In genomic region chr3:182716114-182716688, GRCh38 we compare ENCODE assay signal across 9 cellular contexts.
A peak's percentile ranks its signal among the peaks of the same experiment; 100 is the strongest.
DNase-seq lines count a peak whose midpoint lies in the region; ATAC-seq and TF ChIP-seq lines count a peak whose summit lies in the region.
"Had no signal": no experiment of that assay in that cellular context is flagged by ENCODE, and none has a peak within 500 bp of the region (broad histone marks: within the 10 kb centered on the region; RNA-seq: fewer than 3 reads in every experiment).

No MANE protein-coding gene starts in this region.

- H2AFZ ChIP-seq in GM23338: no peak overlapping the region
- H2AFZ ChIP-seq in PC-3 (ENCODE audit: low read length): no peak overlapping the region

- H4K20me1 ChIP-seq in GM23338 (replicated peaks; ENCODE audit: insufficient read depth) (no peaks in the 10 kb centered on the region), PC-3 (ENCODE audit: low read length) (no peaks in the 10 kb centered on the region)

- ATAC-seq in GM19328 (IDR thresholded peaks at IDR 0.05; ENCODE audit: unreplicated experiment) (peak; percentile 52), GM23338 (peak; percentile 59), HG03469 (IDR thresholded peaks at IDR 0.05; ENCODE audit: unreplicated experiment) (peak; percentile 30), PC-3 (no peak), aorta (ENCODE audit: low FRiP score) (no peak)
- no peak for ATAC-seq in naive thymus-derived CD8-positive, alpha-beta T cell

- BruUV-seq in PC-3 (replicated peaks; lab: Mats Ljungman, UMichigan): no TSS peak

- H3K79me2 ChIP-seq in GM23338 (replicated peaks; ENCODE audit: insufficient read depth) (no peaks in the 10 kb centered on the region), PC-3 (ENCODE audit: low read length) (no peaks in the 10 kb centered on the region)

- H3K27ac Mint-ChIP-seq in GM23338: peak overlapping the region; percentile 41
- peak overlapping the region in 7 of 10 donors; percentile 6 to 87 (median 32) for H3K27ac Mint-ChIP-seq in naive thymus-derived CD8-positive, alpha-beta T cell
- H3K27ac Mint-ChIP-seq: activated CD4-positive, alpha-beta memory T cell treated with anti-CD3 and anti-CD28 coated beads for 36 hours had no signal

- H3K27me3 ChIP-seq in GM23338 (ENCODE audit: insufficient read depth) (no peaks in the 10 kb centered on the region), esophagus muscularis mucosa (no peaks in the 10 kb centered on the region), PC-3 (ENCODE audit: low read length) (no peaks in the 10 kb centered on the region), aorta (ENCODE audit: control insufficient read depth in 1 of 2, insufficient read depth in 2 of 2, low read length in 1 of 2) (no peaks in the 10 kb centered on the region)

- no peaks in the 10 kb centered on the region for H3K9me3 ChIP-seq in esophagus muscularis mucosa
- no peaks in the 10 kb centered on the region for H3K9me3 ChIP-seq in PC-3 (ENCODE audit: low read length)
- H3K9me3 ChIP-seq in aorta (ENCODE audit: control insufficient read depth, low read length): no peaks in the 10 kb centered on the region

- H3K4me3 ChIP-seq in GM23338 (no peak overlapping the region), esophagus muscularis mucosa (no peak overlapping the region), PC-3 (ENCODE audit: low read length) (no peak overlapping the region), aorta (ENCODE audit: low read length in 2 of 2) (no peak overlapping the region)

- H3F3A ChIP-seq in GM23338 (replicated peaks; ENCODE audit: low read depth) (no peaks in the 10 kb centered on the region), PC-3 (ENCODE audit: low read length, unreplicated experiment) (no peaks in the 10 kb centered on the region)

- no peaks in the 10 kb centered on the region for H3K9me3 Mint-ChIP-seq in GM23338
- no peaks in the 10 kb centered on the region for H3K9me3 Mint-ChIP-seq in naive thymus-derived CD8-positive, alpha-beta T cell
- H3K9me3 Mint-ChIP-seq: activated CD4-positive, alpha-beta memory T cell treated with anti-CD3 and anti-CD28 coated beads for 36 hours had no signal

- H3K4me3 Mint-ChIP-seq in GM23338: no peak overlapping the region
- no peak overlapping the region for H3K4me3 Mint-ChIP-seq in naive thymus-derived CD8-positive, alpha-beta T cell
- H3K4me3 Mint-ChIP-seq: activated CD4-positive, alpha-beta memory T cell treated with anti-CD3 and anti-CD28 coated beads for 36 hours had no signal

- POLR2A ChIA-PET in naive thymus-derived CD8-positive, alpha-beta T cell (lab: Charles Lee): no interaction called here
- POLR2A ChIA-PET in PC-3 (lab: Charles Lee; ENCODE audit: unreplicated experiment): no interaction called here

- H3K36me3 Mint-ChIP-seq in GM23338 (ENCODE audit: low read depth): no peaks in the 10 kb centered on the region
- H3K36me3 Mint-ChIP-seq in naive thymus-derived CD8-positive, alpha-beta T cell: no peaks in the 10 kb centered on the region
- H3K36me3 Mint-ChIP-seq: activated CD4-positive, alpha-beta memory T cell treated with anti-CD3 and anti-CD28 coated beads for 36 hours had no signal

- H3K9ac ChIP-seq in PC-3 (ENCODE audit: low read length): no peak overlapping the region

- H3K27ac ChIP-seq in GM23338 (ENCODE audit: low read depth) (no peak overlapping the region), esophagus muscularis mucosa (replicated peaks in 1 of 4) (no peak overlapping the region), PC-3 (ENCODE audit: low read length) (no peak overlapping the region), aorta (ENCODE audit: low read depth in 1 of 2, low read length in 2 of 2) (no peak overlapping the region)

- peaks cover 3% of the 10 kb centered on the region for H3K27me3 Mint-ChIP-seq in GM23338 (ENCODE audit: insufficient read depth, low read depth, poor library complexity)
- H3K27me3 Mint-ChIP-seq in naive thymus-derived CD8-positive, alpha-beta T cell: no peaks in the 10 kb centered on the region
- H3K27me3 Mint-ChIP-seq: activated CD4-positive, alpha-beta memory T cell treated with anti-CD3 and anti-CD28 coated beads for 36 hours had no signal

- H3K4me1 ChIP-seq in GM23338 (ENCODE audit: insufficient read depth): no peaks in the 10 kb centered on the region
- no peaks in the 10 kb centered on the region for H3K4me1 ChIP-seq in esophagus muscularis mucosa
- 0 out of 2 replicates have a peak, but pooled peaks cover 3% of the 10 kb centered on the region for H3K4me1 ChIP-seq in PC-3 (ENCODE audit: insufficient read depth, low read length)
- no peaks in the 10 kb centered on the region for H3K4me1 ChIP-seq in aorta (ENCODE audit: control insufficient read depth in 1 of 2, insufficient read depth in 2 of 2, low read length in 2 of 2)

- H3K4me2 ChIP-seq in GM23338 (no peak overlapping the region), PC-3 (ENCODE audit: low read length) (no peak overlapping the region)

- WGBS in esophagus muscularis mucosa: 44% methylated on average over 1 of the region's 1 CpG
- 50 to 55% methylated on average over 1 of the region's 1 CpG for WGBS in aorta, 2 donors

- TF ChIP-seq CTCF in GM23338 (conservative IDR thresholded peaks at IDR 0.05; ENCODE audit: low read depth in 2 of 2): no peak
- TF ChIP-seq CTCF in esophagus muscularis mucosa (IDR thresholded peaks at IDR 0.05): no peak
- TF ChIP-seq CTCF in PC-3 (conservative IDR thresholded peaks at IDR 0.05; ENCODE audit: low read depth, low read length): no peak

- H3K9me2 ChIP-seq in GM23338 (ENCODE audit: insufficient read depth) (no peaks in the 10 kb centered on the region), PC-3 (replicated peaks; ENCODE audit: low read length) (no peaks in the 10 kb centered on the region)

- no peak for TF ChIP-seq POLR2A in esophagus muscularis mucosa (IDR thresholded peaks at IDR 0.05; ENCODE audit: low read depth)

- CTCF ChIA-PET in PC-3 (lab: Charles Lee): interaction anchor here (0.6 kb wide), 2 partner anchors 128 to 268 kb away, joined by 3 to 7 read pairs; no protein-coding TSS in a partner anchor

- H3K36me3 ChIP-seq in GM23338 (ENCODE audit: insufficient read depth) (no peaks in the 10 kb centered on the region), esophagus muscularis mucosa (no peaks in the 10 kb centered on the region), PC-3 (ENCODE audit: low read depth, low read length) (no peaks in the 10 kb centered on the region), aorta (ENCODE audit: control insufficient read depth in 1 of 2, insufficient read depth in 2 of 2, low read length in 1 of 2) (no peaks in the 10 kb centered on the region)

- intact Hi-C loops in esophagus muscularis mucosa (cut with DNase I): no loop called here
- intact Hi-C loops in PC-3 (cut with micrococcal nuclease): no loop called here
- intact Hi-C loops in aorta (cut with DNase I): loop anchor here in 1 of 2 donors (10.0 kb wide), 1 partner anchor 79 kb away; the partner anchor contains the start of gene ATP11B

- H3K4me1 Mint-ChIP-seq in GM23338: peaks cover 10% of the 10 kb centered on the region
- H3K4me1 Mint-ChIP-seq in naive thymus-derived CD8-positive, alpha-beta T cell: peaks cover 5 to 8% (median 7%) of the 10 kb centered on the region in 4 donors

- no peak for TF ChIP-seq EP300 in esophagus muscularis mucosa (IDR thresholded peaks at IDR 0.05)

- DNase-seq in GM23338 (ENCODE audit: low spot score) (no peak), esophagus muscularis mucosa (ENCODE audit: extremely low spot score) (no peak), PC-3 (no peak), aorta (no peak)
- DNase-seq in naive thymus-derived CD8-positive, alpha-beta T cell: no peak
- DNase-seq: activated CD4-positive, alpha-beta memory T cell treated with anti-CD3 and anti-CD28 coated beads for 36 hours; substantia nigra had no signal

TF ChIP-seq in GM23338, 12 proteins besides CTCF, POLR2A, EP300 and RAD21 (continues in another document):
- TF ChIP-seq POLR2AphosphoS5 (IDR thresholded peaks at IDR 0.05; ENCODE audit: low read depth) (no peak), STAT1 (IDR thresholded peaks at IDR 0.05; ENCODE audit: unreplicated experiment) (no peak), CREB1 (CRISPR knock-in tag; IDR thresholded peaks at IDR 0.05; ENCODE audit: low read depth) (no peak), ETS1 (IDR thresholded peaks at IDR 0.05) (no peak)

Comparison
In these comparisons a context has a peak if more than half of its experiments do, and no peak if none do; other contexts are left out.
1. ATAC-seq: peak in GM19328 (single experiment), GM23338 (single experiment) and HG03469 (single experiment); none in naive thymus-derived CD8-positive, alpha-beta T cell (0 of 2), PC-3 (single experiment) and aorta (single experiment).